Comparison of ENCODE assay signal across 8 cellular contexts in genomic region chr2:101308432-101309210, GRCh38. TPM values are rescaled to one million over a fixed set of nuclear protein-coding genes. Genes with fewer than 3 reads are reported as not detected.
DNase-seq lines count a peak whose midpoint lies in the region; ATAC-seq and TF ChIP-seq lines count a peak whose summit lies in the region.

A gene with protein sequence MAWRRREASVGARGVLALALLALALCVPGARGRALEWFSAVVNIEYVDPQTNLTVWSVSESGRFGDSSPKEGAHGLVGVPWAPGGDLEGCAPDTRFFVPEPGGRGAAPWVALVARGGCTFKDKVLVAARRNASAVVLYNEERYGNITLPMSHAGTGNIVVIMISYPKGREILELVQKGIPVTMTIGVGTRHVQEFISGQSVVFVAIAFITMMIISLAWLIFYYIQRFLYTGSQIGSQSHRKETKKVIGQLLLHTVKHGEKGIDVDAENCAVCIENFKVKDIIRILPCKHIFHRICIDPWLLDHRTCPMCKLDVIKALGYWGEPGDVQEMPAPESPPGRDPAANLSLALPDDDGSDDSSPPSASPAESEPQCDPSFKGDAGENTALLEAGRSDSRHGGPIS (minus strand): TSS chr2:101308701. CDS start chr2:101308588, 113 bp downstream.

- TF ChIP-seq CTCF in GM10266 (IDR thresholded peaks at IDR 0.05; ENCODE audit: control insufficient read depth, insufficient read depth, low read depth, missing control alignments) = no peak
- peak in 2 of 3 donors; percentile 36 to 52 for TF ChIP-seq CTCF in ovary (IDR thresholded peaks at IDR 0.05)

- H3K4me1 ChIP-seq in ovary (ENCODE audit: insufficient read depth) (peaks cover 14% of the 10 kb centered on the region), thymus (ENCODE audit: control insufficient read depth, insufficient read depth, low read length) (peaks cover 36% of the 10 kb centered on the region)

- H3K27me3 ChIP-seq in ovary (no peaks in the 10 kb centered on the region), thymus (ENCODE audit: control insufficient read depth, insufficient read depth) (no peaks in the 10 kb centered on the region)

- H3K9me3 ChIP-seq in ovary = no peaks in the 10 kb centered on the region
- H3K9me3 ChIP-seq in thymus (ENCODE audit: control insufficient read depth) = no peaks in the 10 kb centered on the region

- H3K36me3 Mint-ChIP-seq in activated naive CD4-positive, alpha-beta T cell treated with anti-CD3 and anti-CD28 coated beads, Interleukin-2, amount 50 U/mL, for 24 hours = peaks cover 6% of the 10 kb centered on the region

- peak within 1 kb of the TSS; percentile 98 for H3K27ac Mint-ChIP-seq in activated naive CD4-positive, alpha-beta T cell treated with anti-CD3 and anti-CD28 coated beads, Interleukin-2, amount 50 U/mL, for 24 hours

- H3K36me3 ChIP-seq in ovary (no peaks in the 10 kb centered on the region), thymus (ENCODE audit: control insufficient read depth, insufficient read depth) (no peaks in the 10 kb centered on the region)

- no peaks in the 10 kb centered on the region for H3K9me3 Mint-ChIP-seq in activated naive CD4-positive, alpha-beta T cell treated with anti-CD3 and anti-CD28 coated beads, Interleukin-2, amount 50 U/mL, for 24 hours

- TF ChIP-seq POLR2A in ovary (IDR thresholded peaks at IDR 0.05) = peak; percentile 89

- H3K27ac ChIP-seq in ovary = peak within 1 kb of the TSS; percentile 77 to 84
- peak within 1 kb of the TSS; percentile 95 for H3K27ac ChIP-seq in thymus (ENCODE audit: low read depth)

- peaks cover 81% of the 10 kb centered on the region for H3K4me1 Mint-ChIP-seq in activated naive CD4-positive, alpha-beta T cell treated with anti-CD3 and anti-CD28 coated beads, Interleukin-2, amount 50 U/mL, for 24 hours

- DNase-seq in GM10266 (ENCODE audit: extremely low spot score) (peak; percentile 96), NCI-H1092 treated with DMSO at 0.1 percent for 48 hours (lab: John Stamatoyannopoulos, UW) (peak; percentile 74), glomerular visceral epithelial cell (ENCODE audit: extremely low spot score) (peak; percentile 96), ovary (peak; percentile 93 to 97 (median 96))

- H3K27me3 Mint-ChIP-seq in activated naive CD4-positive, alpha-beta T cell treated with anti-CD3 and anti-CD28 coated beads, Interleukin-2, amount 50 U/mL, for 24 hours = no peaks in the 10 kb centered on the region

- whole genome bisulfite sequencing in ovary, 3 donors = 1 to 2% (median 1%) methylated on average over 35 to 76 of the region's 76 CpGs
- under 1% methylated on average over 76 of the region's 76 CpGs for WGBS in thymus

- H3K4me3 ChIP-seq in ovary (peak within 1 kb of the TSS; percentile 80), thymus (ENCODE audit: low read length) (peak within 1 kb of the TSS; percentile 89)

- intact Hi-C loops in ovary (cut with DNase I) = no loop called here

- H3K4me3 Mint-ChIP-seq in activated naive CD4-positive, alpha-beta T cell treated with anti-CD3 and anti-CD28 coated beads, Interleukin-2, amount 50 U/mL, for 24 hours = peak within 1 kb of the TSS; percentile 96

- ATAC-seq in HG02610 (IDR thresholded peaks at IDR 0.05; ENCODE audit: unreplicated experiment) = peak; percentile 64
- peak; percentile 87 for ATAC-seq in SK-N-SH treated with all-trans-retinoic acid at 6 μM for 48 hours

- no peak for TF ChIP-seq EP300 in ovary (IDR thresholded peaks at IDR 0.05)

TF ChIP-seq in SK-N-SH treated with all-trans-retinoic acid at 6 μM for 48 hours, 23 proteins besides CTCF, POLR2A, EP300 and RAD21:
- no peak for TF ChIP-seq ISL1 (CRISPR knock-in tag; IDR thresholded peaks at IDR 0.05)

RNA-seq across cellular contexts. Expression of the gene that starts here (rescaled TPM):
- 10 to 100 TPM; 28.1 to 62.5 (median 45.3) TPM for total RNA-seq in ovary
- polyA plus RNA-seq in ovary (10 to 100 TPM; 20.3 to 45.7 TPM), thymus (105 TPM)

Comparison
In these comparisons a context has a peak if more than half of its experiments do, and no peak if none do; other contexts are left out.
1. Peak in every context shown above with its lines: DNase-seq, ATAC-seq, H3K4me3 ChIP-seq and H3K27ac ChIP-seq.